8 cellular contexts compared by ENCODE assay signal in genomic region chr15:55196011-55196410, GRCh38. TPM values are rescaled to one million over a fixed set of nuclear protein-coding genes. Genes with fewer than 3 reads are reported as not detected.
DNase-seq lines count a peak whose midpoint lies in the region; ATAC-seq and TF ChIP-seq lines count a peak whose summit lies in the region.

No MANE protein-coding gene starts in this region.

- H2AFZ ChIP-seq in mesenchymal stem cell (ENCODE audit: low read depth, low read length) = peak overlapping the region; percentile 91

- peaks cover 3% of the 10 kb centered on the region for H3K79me1 ChIP-seq in mesenchymal stem cell (replicated peaks; ENCODE audit: low read length, poor library complexity, severe bottlenecking)

- H3K4me3 ChIP-seq in A673 (ENCODE audit: low read depth, low read length, poor library complexity, severe bottlenecking) (peak overlapping the region; percentile 97), HUES64 (ENCODE audit: low read length) (peak overlapping the region; percentile 84), brain microvascular endothelial cell (ENCODE audit: low read depth, low read length) (peak overlapping the region; percentile 94), mesenchymal stem cell (ENCODE audit: insufficient read depth in 1 of 2, low read depth in 1 of 2, low read length in 2 of 2) (peak overlapping the region; percentile 97 to 98)

- H2BK15ac ChIP-seq in mesenchymal stem cell (ENCODE audit: low read depth, poor library complexity, severe bottlenecking) = no peak overlapping the region

- H3K27ac ChIP-seq in A673 (ENCODE audit: low read depth, low read length, poor library complexity, severe bottlenecking) (peak overlapping the region; percentile 95), HUES64 (ENCODE audit: low read depth, low read length) (peak overlapping the region; percentile 90; the same call in 1 of the 2 replicates), brain microvascular endothelial cell (peak overlapping the region; percentile 94), mesenchymal stem cell (ENCODE audit: low read length, poor library complexity, severe bottlenecking) (peak overlapping the region; percentile 15)

- no peak overlapping the region for H2BK12ac ChIP-seq in mesenchymal stem cell (ENCODE audit: low read length in 2 of 2)

- H2BK120ac ChIP-seq in mesenchymal stem cell (ENCODE audit: low read depth, low read length) = no peak overlapping the region

- no peak for TF ChIP-seq CTCF in A673 (conservative IDR thresholded peaks at IDR 0.05; ENCODE audit: low read depth, low read length)
- no peak for TF ChIP-seq CTCF in brain microvascular endothelial cell (IDR thresholded peaks at IDR 0.05; ENCODE audit: low read depth, low read length, missing control alignments)

- H3K4me1 ChIP-seq in A673 (ENCODE audit: insufficient read depth, low read length, poor library complexity, severe bottlenecking) (peaks cover 15% of the 10 kb centered on the region), HUES64 (ENCODE audit: insufficient read depth, low read length) (peaks cover 9% of the 10 kb centered on the region; the same call in 1 of the 2 replicates), mesenchymal stem cell (ENCODE audit: control insufficient read depth, insufficient read depth, low read depth, low read length) (peaks cover 1% of the 10 kb centered on the region)

- peak overlapping the region in 1 of 2 experiments; percentile 85 for H3K4ac ChIP-seq in mesenchymal stem cell (ENCODE audit: low read depth in 1 of 2, low read length in 2 of 2)

- H3K18ac ChIP-seq in mesenchymal stem cell (ENCODE audit: low read depth in 1 of 2, low read length in 2 of 2) = peak overlapping the region in 1 of 2 experiments; percentile 90

- H3K27me3 Mint-ChIP-seq in activated CD4-positive, alpha-beta memory T cell treated with anti-CD3 and anti-CD28 coated beads, Interleukin-2, amount 10 ng/mL, durations not matched to agents 7 days and 5 days = no peaks in the 10 kb centered on the region
- H3K27me3 Mint-ChIP-seq in activated T-helper 17 cell treated with anti-CD3 and anti-CD28 coated beads, Interleukin-2, amount 50 U/mL, for 72 hours = no peaks in the 10 kb centered on the region

- CTCF ChIA-PET in A673 (lab: Charles Lee) = no interaction called here
- CTCF ChIA-PET in activated CD4-positive, alpha-beta memory T cell treated with anti-CD3 and anti-CD28 coated beads, Interleukin-2, amount 10 ng/mL, durations not matched to agents 7 days and 5 days (lab: Charles Lee) = interaction anchor here (0.9 to 2.6 kb wide), 3 partner anchors 22 to 81 kb away, joined by 3 to 21 read pairs (median 4); no protein-coding TSS in a partner anchor

- peak overlapping the region; percentile 97 for H3K9ac ChIP-seq in HUES64 (ENCODE audit: low read depth, low read length)
- peak overlapping the region; percentile 97 for H3K9ac ChIP-seq in mesenchymal stem cell (ENCODE audit: low read length)

- no peak overlapping the region for H3K4me3 Mint-ChIP-seq in activated CD4-positive, alpha-beta memory T cell treated with anti-CD3 and anti-CD28 coated beads, Interleukin-2, amount 10 ng/mL, durations not matched to agents 7 days and 5 days
- no peak overlapping the region for H3K4me3 Mint-ChIP-seq in activated T-helper 17 cell treated with anti-CD3 and anti-CD28 coated beads, Interleukin-2, amount 50 U/mL, for 72 hours

- peaks cover 40% of the 10 kb centered on the region for H3K36me3 Mint-ChIP-seq in activated CD4-positive, alpha-beta memory T cell treated with anti-CD3 and anti-CD28 coated beads, Interleukin-2, amount 10 ng/mL, durations not matched to agents 7 days and 5 days (ENCODE audit: low read depth)
- H3K36me3 Mint-ChIP-seq in activated T-helper 17 cell treated with anti-CD3 and anti-CD28 coated beads, Interleukin-2, amount 50 U/mL, for 72 hours (ENCODE audit: low read depth) = peaks cover 27% of the 10 kb centered on the region

- H3K9me3 Mint-ChIP-seq in activated CD4-positive, alpha-beta memory T cell treated with anti-CD3 and anti-CD28 coated beads, Interleukin-2, amount 10 ng/mL, durations not matched to agents 7 days and 5 days = peaks cover 3% of the 10 kb centered on the region
- H3K9me3 Mint-ChIP-seq in activated T-helper 17 cell treated with anti-CD3 and anti-CD28 coated beads, Interleukin-2, amount 50 U/mL, for 72 hours = no peaks in the 10 kb centered on the region

- H3K23ac ChIP-seq in mesenchymal stem cell (ENCODE audit: low read length in 2 of 2) = no peak overlapping the region

- peaks cover 25% of the 10 kb centered on the region for H3K4me1 Mint-ChIP-seq in activated CD4-positive, alpha-beta memory T cell treated with anti-CD3 and anti-CD28 coated beads, Interleukin-2, amount 10 ng/mL, durations not matched to agents 7 days and 5 days
- H3K4me1 Mint-ChIP-seq in activated T-helper 17 cell treated with anti-CD3 and anti-CD28 coated beads, Interleukin-2, amount 50 U/mL, for 72 hours = peaks cover 17% of the 10 kb centered on the region

- DNase-seq in A673 (ENCODE audit: low spot score) (no peak), brain microvascular endothelial cell (no peak), mesenchymal stem cell (peak; percentile 23)
- DNase-seq in activated CD4-positive, alpha-beta memory T cell treated with anti-CD3 and anti-CD28 coated beads, Interleukin-2, amount 10 ng/mL, durations not matched to agents 7 days and 5 days = no peak

- H3K36me3 ChIP-seq in A673 (ENCODE audit: insufficient read depth, low read length, poor library complexity, severe bottlenecking) (peaks cover 23% of the 10 kb centered on the region), HUES64 (ENCODE audit: insufficient read depth, low read length) (peaks cover 36% of the 10 kb centered on the region), brain microvascular endothelial cell (replicated peaks) (peaks cover 10% of the 10 kb centered on the region), mesenchymal stem cell (ENCODE audit: control insufficient read depth in 1 of 2, insufficient read depth in 2 of 2, low read depth in 1 of 2, low read length in 2 of 2) (peaks cover 0 to 21% of the 10 kb centered on the region in 2 experiments)

- POLR2A ChIA-PET in A673 (lab: Charles Lee; ENCODE audit: low non-redundant PET) = no interaction called here
- POLR2A ChIA-PET in activated CD4-positive, alpha-beta memory T cell treated with anti-CD3 and anti-CD28 coated beads, Interleukin-2, amount 10 ng/mL, durations not matched to agents 7 days and 5 days (lab: Charles Lee) = interaction anchor here (1.2 to 2.5 kb wide), 10 partner anchors 12 to 212 kb away, joined by 3 to 25 read pairs (median 12); partner anchors contain the start of genes CCPG1 and PIERCE2

- ATAC-seq in GM18519 (IDR thresholded peaks at IDR 0.05; ENCODE audit: low FRiP score, unreplicated experiment) (no peak), HG03039 (IDR thresholded peaks at IDR 0.05; ENCODE audit: unreplicated experiment) (no peak)
- ATAC-seq in activated T-helper 17 cell treated with anti-CD3 and anti-CD28 coated beads, Interleukin-2, amount 50 U/mL, for 72 hours (replicated peaks) = no peak

- no peak overlapping the region for H2BK5ac ChIP-seq in mesenchymal stem cell (ENCODE audit: low read depth, low read length, poor library complexity, severe bottlenecking)

- no peaks in the 10 kb centered on the region for H3K27me3 ChIP-seq in A673 (replicated peaks; ENCODE audit: insufficient read depth, low read depth, low read length, poor library complexity)
- no peaks in the 10 kb centered on the region for H3K27me3 ChIP-seq in HUES64 (ENCODE audit: insufficient read depth, low read length)
- H3K27me3 ChIP-seq in brain microvascular endothelial cell (replicated peaks) = no peaks in the 10 kb centered on the region
- no peaks in the 10 kb centered on the region for H3K27me3 ChIP-seq in mesenchymal stem cell (ENCODE audit: control insufficient read depth in 1 of 2, insufficient read depth in 1 of 2, low read length in 2 of 2)

- no peak overlapping the region for H4K8ac ChIP-seq in mesenchymal stem cell (ENCODE audit: low read length)

- H3K27ac Mint-ChIP-seq in activated CD4-positive, alpha-beta memory T cell treated with anti-CD3 and anti-CD28 coated beads, Interleukin-2, amount 10 ng/mL, durations not matched to agents 7 days and 5 days = no peak overlapping the region
- no peak overlapping the region for H3K27ac Mint-ChIP-seq in activated T-helper 17 cell treated with anti-CD3 and anti-CD28 coated beads, Interleukin-2, amount 50 U/mL, for 72 hours

- no TSS peak for BruUV-seq in A673 (replicated peaks; lab: Mats Ljungman, UMichigan)

- peak overlapping the region; percentile 80 for H3K4me2 ChIP-seq in mesenchymal stem cell (ENCODE audit: low read length, poor library complexity, severe bottlenecking)

- 1% methylated on average over 9 of the region's 9 CpGs for WGBS in HUES64
- WGBS in mesenchymal stem cell = 7% methylated on average over 9 of the region's 9 CpGs

- peak overlapping the region; percentile 61 for H2AK5ac ChIP-seq in mesenchymal stem cell (ENCODE audit: low read length, severe bottlenecking)

- intact Hi-C loops in A673 (cut with micrococcal nuclease; ENCODE audit: unreplicated experiment) = no loop called here

- no peak overlapping the region for H4K91ac ChIP-seq in mesenchymal stem cell (ENCODE audit: low read length)

- no peak overlapping the region for H3K14ac ChIP-seq in mesenchymal stem cell (ENCODE audit: low read length in 2 of 2)

- in situ Hi-C loops in brain microvascular endothelial cell (cut with HindIII; ENCODE audit: low pct_ligation_motif_present, low sequenced_read_pairs) = no loop called here

- H3K9me3 ChIP-seq in A673 (ENCODE audit: low read depth, low read length, poor library complexity, severe bottlenecking) (no peaks in the 10 kb centered on the region), HUES64 (ENCODE audit: insufficient read depth, low read depth, low read length) (0 out of 2 replicates have a peak, but pooled peaks cover 2% of the 10 kb centered on the region), mesenchymal stem cell (ENCODE audit: control insufficient read depth, low read length) (no peaks in the 10 kb centered on the region)

RNA-seq across cellular contexts. Expression of gene RSL24D1, which starts 0.7 kb away (rescaled TPM):
- 111 and 118 TPM in 2 replicates for total RNA-seq in A673 (2021)
- 96.8 TPM for polyA plus RNA-seq in HUES64 (2013, experiment 1 of 2)
- polyA plus RNA-seq in HUES64 (2013, experiment 2 of 2) = 108 TPM
- polyA plus RNA-seq in mesenchymal stem cell (2013, experiment 1 of 2) = 65.7 TPM
- polyA plus RNA-seq in mesenchymal stem cell (2013, experiment 2 of 2) = 67.0 TPM
- 100 to 1,000 TPM; 107 to 111 TPM for total RNA-seq in activated CD4-positive, alpha-beta memory T cell treated with anti-CD3 and anti-CD28 coated beads, Interleukin-2, amount 10 ng/mL, durations not matched to agents 7 days and 5 days
- 100 to 1,000 TPM; 107 to 111 TPM for total RNA-seq in activated T-helper 17 cell treated with anti-CD3 and anti-CD28 coated beads, Interleukin-2, amount 50 U/mL, for 72 hours

Comparison
In these comparisons a context has a peak if more than half of its experiments do, and no peak if none do; other contexts are left out.
1. H3K27ac ChIP-seq: peak in every context shown above with its lines; median percentile 95 in A673; 94 in brain microvascular endothelial cell; 90 in HUES64; 15 in mesenchymal stem cell.